ENCODE assay signal across 11 cellular contexts in genomic region chr9:69570091-69570451, GRCh38.
"Had no signal": no experiment of that assay in that cellular context is flagged by ENCODE, and none has a peak within 500 bp of the region (broad histone marks: within the 10 kb centered on the region; RNA-seq: fewer than 3 reads in every experiment).

No MANE protein-coding gene starts in this region.

- H3K4me1 ChIP-seq: colonic mucosa had no signal

- H3K4me3 ChIP-seq: colonic mucosa, esophagus squamous epithelium, right atrium auricular region, suprapubic skin had no signal

- ATAC-seq: activated CD4-positive, CD25-positive, alpha-beta regulatory T cell treated with anti-CD3 and anti-CD28 coated beads, Interleukin-2, amount 50 U/mL, for 24 hours; naive thymus-derived CD4-positive, alpha-beta T cell; stimulated activated naive CD8-positive, alpha-beta T cell treated with anti-CD3 and anti-CD28 coated beads, Interleukin-15, Interleukin-2, amounts not matched to agents 100 U/mL and 50 U/mL, for 24 hours had no signal

- H3K27me3 ChIP-seq: colonic mucosa, esophagus squamous epithelium, right atrium auricular region, suprapubic skin had no signal

- H3K9me3 ChIP-seq: colonic mucosa, esophagus squamous epithelium, right atrium auricular region, suprapubic skin had no signal

- DNase-seq: caudate nucleus; colonic mucosa; esophagus squamous epithelium; midbrain; naive thymus-derived CD4-positive, alpha-beta T cell; stimulated activated naive CD8-positive, alpha-beta T cell treated with anti-CD3 and anti-CD28 coated beads, Interleukin-15, Interleukin-2, amounts not matched to agents 100 U/mL and 50 U/mL, for 24 hours; T-helper 1 cell; T1000 had no signal

- H3K36me3 ChIP-seq: colonic mucosa, esophagus squamous epithelium, right atrium auricular region, suprapubic skin had no signal

- H3K27ac ChIP-seq: colonic mucosa, esophagus squamous epithelium, right atrium auricular region, suprapubic skin had no signal
